Comparison of ENCODE assay signal across 26 cellular contexts in genomic region chr2:189585357-189585756, GRCh38.
"Had no signal": no experiment of that assay in that cellular context is flagged by ENCODE, and none has a peak within 500 bp of the region (broad histone marks: within the 10 kb centered on the region; RNA-seq: fewer than 3 reads in every experiment).

No MANE protein-coding gene starts in this region.

- H3K4me3 ChIP-seq: left lung, lung, mucosa of descending colon, tibial nerve had no signal

- DNase-seq: activated CD4-positive, alpha-beta T cell treated with anti-CD3 and anti-CD28 coated beads for 48 hours; activated CD4-positive, alpha-beta T cell treated with anti-CD3 and anti-CD28 coated beads, Interleukin-2, amount 50 U/mL, for 48 hours; activated CD8-positive, alpha-beta memory T cell treated with anti-CD3 and anti-CD28 coated beads for 24 hours; activated CD8-positive, alpha-beta memory T cell treated with anti-CD3 and anti-CD28 coated beads, Interleukin-2, amount 50 U/mL, for 4 hours; activated effector memory CD4-positive, alpha-beta T cell treated with anti-CD3 and anti-CD28 coated beads, Interleukin-2, amount 50 U/mL, for 16 hours; activated naive CD4-positive, alpha-beta T cell treated with anti-CD3 and anti-CD28 coated beads, Interleukin-2, amount 50 U/mL, for 16 hours; activated T-cell treated with anti-CD3 and anti-CD28 coated beads, Interleukin-2, amount 50 U/mL, for 1 hour; amniotic stem cell; dermis blood vessel endothelial cell; effector CD4-positive, alpha-beta T cell; foreskin melanocyte; left lung; mucosa of descending colon; posterior cingulate gyrus; right cardiac atrium; stimulated activated CD4-positive, alpha-beta T cell treated with anti-CD3 and anti-CD28 coated beads, Interleukin-15, amount 100 ng/mL, for 24 hours; stimulated activated CD4-positive, alpha-beta T cell treated with anti-CD3 and anti-CD28 coated beads, Interleukin-2, amount 100 ng/mL, for 24 hours; stimulated activated naive CD4-positive, alpha-beta T cell treated with Interleukin-2 at 50 U/mL for 16 hours; T-helper 9 cell; WERI-Rb-1 had no signal

- H3K9me3 ChIP-seq: left lung, mucosa of descending colon, tibial nerve had no signal

- H3K36me3 ChIP-seq: left lung, tibial nerve, WERI-Rb-1 had no signal

- FAIRE-seq: endometrium, islet of Langerhans had no signal

- H3K27me3 ChIP-seq: tibial nerve had no signal

- ATAC-seq: activated CD4-positive, CD25-positive, alpha-beta regulatory T cell treated with anti-CD3 and anti-CD28 coated beads, Interleukin-2, amount 50 U/mL, for 24 hours; left lung; natural killer cell treated with Interleukin-12 subunit alpha and Interleukin-12 subunit beta and Interleukin-15 and Interleukin-18, amount 100 ng/mL, for 72 hours; right cardiac atrium had no signal

- H3K27ac ChIP-seq: left lung, tibial nerve, WERI-Rb-1 had no signal
